Comparison of ENCODE assay signal across 19 cellular contexts in the genomic region with DNA sequence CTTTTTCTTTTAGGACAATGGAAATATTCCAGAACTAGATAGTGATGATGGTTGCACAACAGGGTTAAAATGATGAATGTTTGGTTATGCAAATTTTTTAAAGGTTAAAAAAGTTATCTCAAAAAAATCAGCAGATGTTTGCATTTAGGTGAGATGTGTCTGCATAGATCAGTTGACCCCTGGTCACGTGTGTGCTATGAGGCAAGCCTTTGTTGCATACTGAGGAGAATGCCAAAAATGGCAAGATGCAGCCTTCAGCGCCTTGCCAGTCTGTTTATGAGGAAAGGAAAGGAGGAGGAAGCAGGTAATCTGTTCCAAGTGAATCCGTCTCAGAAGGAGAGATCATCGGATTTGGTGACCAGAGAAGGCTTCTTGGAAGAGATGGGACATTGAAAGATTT.
"Had no signal": no experiment of that assay in that cellular context is flagged by ENCODE, and none has a peak within 500 bp of the region (broad histone marks: within the 10 kb centered on the region; RNA-seq: fewer than 3 reads in every experiment).

No MANE protein-coding gene starts in this region.

- H3K27ac ChIP-seq: neutrophil, parathyroid adenoma, right lobe of liver, testis, tibial artery had no signal

- ATAC-seq: left ventricle myocardium superior; natural killer cell; stimulated activated naive CD8-positive, alpha-beta T cell treated with anti-CD3 and anti-CD28 coated beads, Interleukin-15, amount 100 ng/mL, for 72 hours had no signal

- H3K27me3 ChIP-seq: right lobe of liver, testis, tibial artery had no signal

- DNase-seq: cortex of kidney; effector CD4-positive, alpha-beta T cell; hypothalamus; immature natural killer cell; islet precursor cell; kidney glomerular epithelial cell; left ventricle myocardium superior; natural killer cell; small intestine; stimulated activated CD4-positive, alpha-beta T cell treated with anti-CD3 and anti-CD28 coated beads, Interleukin-15, amount 100 ng/mL, for 24 hours; stimulated activated CD4-positive, alpha-beta T cell treated with anti-CD3 and anti-CD28 coated beads, Interleukin-2, amount 100 ng/mL, for 48 hours; stimulated activated CD8-positive, alpha-beta memory T cell treated with anti-CD3 and anti-CD28 coated beads, Interleukin-4, amount 100 ng/mL, for 48 hours; stimulated activated naive CD4-positive, alpha-beta T cell; stimulated activated naive CD8-positive, alpha-beta T cell treated with anti-CD3 and anti-CD28 coated beads, Interleukin-15, amount 100 ng/mL, for 72 hours; testis; tibial artery had no signal
